Comparison of ENCODE assay signal across 1 cellular context in the genomic region with DNA sequence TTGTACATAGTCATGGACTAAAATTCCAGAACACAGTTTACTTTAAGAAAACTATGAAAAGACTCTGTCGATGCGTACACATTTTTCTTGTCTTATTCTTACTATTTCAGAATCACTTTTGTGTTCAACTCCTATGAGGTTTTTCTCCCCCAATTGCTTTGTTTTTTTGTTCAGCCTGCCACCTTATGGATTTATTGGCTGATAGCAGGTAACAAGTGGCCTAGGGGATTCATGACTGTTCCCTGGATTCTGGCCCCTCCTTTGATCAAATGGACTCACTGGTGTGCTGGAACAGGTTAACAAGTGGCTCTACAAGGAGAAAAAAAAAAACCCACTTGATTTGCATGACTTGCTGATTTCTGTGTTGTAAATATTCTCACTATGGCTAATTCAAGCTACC.
TF ChIP-seq lines count a peak whose summit lies in the region.

No MANE protein-coding gene starts in this region.

TF ChIP-seq in HCT116, 20 proteins besides CTCF, POLR2A, EP300 and RAD21 (continued from another document):
- TF ChIP-seq ZBTB33 (IDR thresholded peaks at IDR 0.05; ENCODE audit: extremely low read depth, insufficient replicate concordance, low read length) (no peak), POLR2AphosphoS5 (IDR thresholded peaks at IDR 0.05; ENCODE audit: low read depth, low read length) (no peak), EGR1 (IDR thresholded peaks at IDR 0.05; ENCODE audit: low read depth) (no peak), CEBPB (IDR thresholded peaks at IDR 0.05; ENCODE audit: low read depth) (no peak), CBX3 (IDR thresholded peaks at IDR 0.05; ENCODE audit: low read depth) (no peak)
- TF ChIP-seq, protein P1, sequence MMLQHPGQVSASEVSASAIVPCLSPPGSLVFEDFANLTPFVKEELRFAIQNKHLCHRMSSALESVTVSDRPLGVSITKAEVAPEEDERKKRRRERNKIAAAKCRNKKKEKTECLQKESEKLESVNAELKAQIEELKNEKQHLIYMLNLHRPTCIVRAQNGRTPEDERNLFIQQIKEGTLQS (IDR thresholded peaks at IDR 0.05): no peak
